26 cellular contexts compared by ENCODE assay signal in genomic region chr12:132923356-132923909, GRCh38.
"Had no signal": no experiment of that assay in that cellular context is flagged by ENCODE, and none has a peak within 500 bp of the region (broad histone marks: within the 10 kb centered on the region; RNA-seq: fewer than 3 reads in every experiment).

No MANE protein-coding gene starts in this region.

- FAIRE-seq: bronchial epithelial cell, TTC549 had no signal

- H3K27me3 Mint-ChIP-seq: activated CD4-positive, alpha-beta T cell treated with anti-CD3 and anti-CD28 coated beads for 36 hours; activated CD8-positive, alpha-beta T cell treated with anti-CD3 and anti-CD28 coated beads for 36 hours; activated naive CD4-positive, alpha-beta T cell treated with anti-CD3 and anti-CD28 coated beads, Interleukin-2, amount 50 U/mL, for 24 hours; T-helper 17 cell had no signal

- H3K27ac ChIP-seq: ascending aorta, body of pancreas had no signal

- H3K4me3 Mint-ChIP-seq: activated CD4-positive, alpha-beta T cell treated with anti-CD3 and anti-CD28 coated beads for 36 hours; activated CD8-positive, alpha-beta T cell treated with anti-CD3 and anti-CD28 coated beads for 36 hours; activated naive CD4-positive, alpha-beta T cell treated with anti-CD3 and anti-CD28 coated beads, Interleukin-2, amount 50 U/mL, for 24 hours; activated T-helper 1 cell treated with anti-CD3 and anti-CD28 coated beads, Interleukin-12 subunit alpha, Interleukin-12 subunit beta, Interleukin-2, Interleukin-4 antibody, amounts not matched to agents 30 ng/mL and 10 ng/mL and 1 ng/mL, durations not matched to agents 14 hours and 24 hours and 36 hours; T-helper 17 cell had no signal

- H3K4me3 ChIP-seq: ascending aorta, body of pancreas had no signal

- ATAC-seq: activated CD4-positive, alpha-beta T cell treated with anti-CD3 and anti-CD28 coated beads for 36 hours; activated CD8-positive, alpha-beta T cell treated with anti-CD3 and anti-CD28 coated beads for 36 hours; body of pancreas; T-helper 17 cell had no signal

- H3K4me1 Mint-ChIP-seq: activated CD4-positive, alpha-beta T cell treated with anti-CD3 and anti-CD28 coated beads for 36 hours; activated naive CD4-positive, alpha-beta T cell treated with anti-CD3 and anti-CD28 coated beads, Interleukin-2, amount 50 U/mL, for 24 hours; T-helper 17 cell had no signal

- H3K27ac Mint-ChIP-seq: activated CD4-positive, alpha-beta T cell treated with anti-CD3 and anti-CD28 coated beads for 36 hours; activated CD8-positive, alpha-beta T cell treated with anti-CD3 and anti-CD28 coated beads for 36 hours; activated naive CD4-positive, alpha-beta T cell treated with anti-CD3 and anti-CD28 coated beads, Interleukin-2, amount 50 U/mL, for 24 hours; activated T-helper 1 cell treated with anti-CD3 and anti-CD28 coated beads, Interleukin-12 subunit alpha, Interleukin-12 subunit beta, Interleukin-2, Interleukin-4 antibody, amounts not matched to agents 30 ng/mL and 10 ng/mL and 1 ng/mL, durations not matched to agents 14 hours and 24 hours and 36 hours; T-helper 17 cell had no signal

- H3K4me1 ChIP-seq: ascending aorta, body of pancreas had no signal

- H3K27me3 ChIP-seq: ascending aorta, body of pancreas had no signal

- DNase-seq: activated CD4-positive, alpha-beta T cell treated with anti-CD3 and anti-CD28 coated beads for 36 hours; activated CD4-positive, alpha-beta T cell treated with anti-CD3 and anti-CD28 coated beads, Interleukin-2, amount 50 U/mL, for 1 hour; activated CD4-positive, CD25-positive, alpha-beta regulatory T cell; activated CD8-positive, alpha-beta memory T cell treated with anti-CD3 and anti-CD28 coated beads, Interleukin-2, amount 50 U/mL, for 4 hours; activated CD8-positive, alpha-beta T cell treated with anti-CD3 and anti-CD28 coated beads for 36 hours; activated effector memory CD4-positive, alpha-beta T cell treated with Interleukin-2 at 50 U/mL for 16 hours; activated naive CD4-positive, alpha-beta T cell; amniotic stem cell; body of pancreas; central memory CD4-positive, alpha-beta T cell; Kasumi-1; KBM-7; NCI-H1048; NCI-H1417; NCI-H1930; NCI-H510A treated with DMSO at 0.1 percent for 48 hours; NCI-H69; NK-92 treated with Interleukin-12 subunit alpha and Interleukin-12 subunit beta, amount 100 ng/mL, for 24 hours; SIG-M5; T-helper 17 cell; T-helper 9 cell had no signal
